Comparison of ENCODE assay signal across 9 cellular contexts in genomic region chr2:73754332-73754731, GRCh38. TPM values are rescaled to one million over a fixed set of nuclear protein-coding genes. Genes with fewer than 3 reads are reported as not detected.
"Had no signal": no experiment of that assay in that cellular context is flagged by ENCODE, and none has a peak within 500 bp of the region (broad histone marks: within the 10 kb centered on the region; RNA-seq: fewer than 3 reads in every experiment).

No MANE protein-coding gene starts in this region.

RNA-seq across cellular contexts. Expression of gene C2orf78, which starts 29.7 kb away (rescaled TPM):
- total RNA-seq: LHCN-M2, MCF 10A, NCI-H460, OCI-LY7, PC-9, Right ventricle myocardium inferior, RPMI7951, SJCRH30, SK-MEL-5 had no signal
